18 cellular contexts compared by ENCODE assay signal in genomic region chr10:12727832-12728215, GRCh38.
DNase-seq lines count a peak whose midpoint lies in the region; ATAC-seq, FAIRE-seq and TF ChIP-seq lines count a peak whose summit lies in the region.
"Had no signal": no experiment of that assay in that cellular context is flagged by ENCODE, and none has a peak within 500 bp of the region (broad histone marks: within the 10 kb centered on the region; RNA-seq: fewer than 3 reads in every experiment).

No MANE protein-coding gene starts in this region.

- peaks cover 5 to 20% of the 10 kb centered on the region in 2 experiments; a peak in 4 of 5 replicates for H3K27me3 ChIP-seq in HepG2 (ENCODE audit: control insufficient read depth in 1 of 2, insufficient read depth in 2 of 2, low read length in 2 of 2)
- H3K27me3 ChIP-seq in right lobe of liver, result no peaks in the 10 kb centered on the region
- H3K27me3 ChIP-seq in prostate gland (replicated peaks; ENCODE audit: insufficient read depth), result peaks cover 3% of the 10 kb centered on the region
- H3K27me3 ChIP-seq: SJCRH30 had no signal

- no peaks in the 10 kb centered on the region for H3K4me1 ChIP-seq in HepG2 (ENCODE audit: insufficient read depth, low read length)
- H3K4me1 ChIP-seq in right lobe of liver, result no peaks in the 10 kb centered on the region
- no peaks in the 10 kb centered on the region for H3K4me1 ChIP-seq in mucosa of descending colon (ENCODE audit: low read depth)
- no peaks in the 10 kb centered on the region for H3K4me1 ChIP-seq in prostate gland (replicated peaks)
- H3K4me1 ChIP-seq: SJCRH30 had no signal

- no peak for DNase-seq in HepG2 (ENCODE audit: low spot score)
- DNase-seq in right lobe of liver, result no peak
- DNase-seq in astrocyte of the spinal cord (ENCODE audit: low read depth, low spot score), result peak; percentile 31
- peak in 2 of 3 donors; percentile 52 to 55 for DNase-seq in mucosa of descending colon
- no peak for DNase-seq in urothelium cell line (ENCODE audit: low spot score)
- DNase-seq in middle frontal gyrus (ENCODE audit: extremely low spot score, low spot score), result no peak
- DNase-seq in prostate gland (ENCODE audit: low spot score), result no peak
- no peak for DNase-seq in UCSD-AML1 (lab: John Stamatoyannopoulos, UW; ENCODE audit: unreplicated experiment)
- DNase-seq: activated T-cell treated with anti-CD3 and anti-CD28 coated beads, Interleukin-2, amount 50 U/mL, for 48 hours; COR-L47; GF-D8; kidney; midbrain; stimulated activated CD4-positive, alpha-beta T cell treated with anti-CD3 and anti-CD28 coated beads, Interleukin-15, amount 100 ng/mL, for 24 hours; T1000 had no signal

- no peak overlapping the region for H3K9ac ChIP-seq in HepG2 (ENCODE audit: insufficient read depth, low read depth, low read length)

- POLR2A ChIA-PET in HepG2 (lab: Yijun Ruan, JAX), result no interaction called here

- CTCF ChIA-PET in HepG2 (lab: Yijun Ruan, JAX; ENCODE audit: low intra/inter-chr PET ratio, low total read pairs), result no interaction called here

- H2AFZ ChIP-seq in HepG2 (ENCODE audit: low read length), result no peak overlapping the region

- H3K27ac ChIP-seq in HepG2 (ENCODE audit: extremely low read length, insufficient read depth, low read length) (no peak overlapping the region), right lobe of liver (no peak overlapping the region), prostate gland (no peak overlapping the region)
- H3K27ac ChIP-seq: SJCRH30 had no signal

- H3K36me3 ChIP-seq in HepG2 (replicated peaks in 1 of 2; ENCODE audit: control insufficient read depth in 1 of 2, insufficient read depth in 2 of 2, low read length in 2 of 2) (no peaks in the 10 kb centered on the region), right lobe of liver (no peaks in the 10 kb centered on the region), mucosa of descending colon (ENCODE audit: low read depth) (no peaks in the 10 kb centered on the region), prostate gland (no peaks in the 10 kb centered on the region)
- H3K36me3 ChIP-seq: SJCRH30 had no signal

- ATAC-seq in HepG2 (no peak), right lobe of liver (no peak), mucosa of descending colon (peak; percentile 89)
- ATAC-seq: K562 had no signal

- 10% methylated on average over 10 of the region's 10 CpGs for WGBS in HepG2 (ENCODE audit: low lambda C conversion rate)
- 92% methylated on average over 4 of the region's 10 CpGs for WGBS in right lobe of liver (ENCODE audit: insufficient coverage, low coverage, low lambda C conversion rate, missing lambda C conversion rate)
- WGBS in prostate gland, result 89% methylated on average over 10 of the region's 10 CpGs

- in situ Hi-C loops in HepG2 (cut with HindIII; ENCODE audit: extremely low pct_ligation_motif_present, low pct_unique_long_range_greater_than_20kb), result no loop called here
- in situ Hi-C loops in astrocyte of the spinal cord (cut with HindIII; ENCODE audit: low sequenced_read_pairs), result no loop called here

- FAIRE-seq in HepG2 (lab: Jason Lieb, UNC) (no peak), urothelium cell line (lab: Jason Lieb, UNC) (peak; percentile 9)
- FAIRE-seq: endometrium, K562, kidney had no signal

- TF ChIP-seq RAD21 in HepG2 (CRISPR knock-in tag; IDR thresholded peaks at IDR 0.05), result no peak

- H3K79me2 ChIP-seq in HepG2 (ENCODE audit: insufficient read depth, low read length), result no peaks in the 10 kb centered on the region

- H3K9me3 ChIP-seq in HepG2 (ENCODE audit: low read length) (no peaks in the 10 kb centered on the region), right lobe of liver (no peaks in the 10 kb centered on the region), mucosa of descending colon (no peaks in the 10 kb centered on the region), prostate gland (no peaks in the 10 kb centered on the region)
- H3K9me3 ChIP-seq: SJCRH30 had no signal

- TF ChIP-seq CTCF in HepG2 (CRISPR knock-in tag; IDR thresholded peaks at IDR 0.05) (no peak), right lobe of liver (IDR thresholded peaks at IDR 0.05) (no peak), astrocyte of the spinal cord (IDR thresholded peaks at IDR 0.05; ENCODE audit: low read depth, low read length) (no peak), mucosa of descending colon (IDR thresholded peaks at IDR 0.05) (no peak), prostate gland (IDR thresholded peaks at IDR 0.05) (no peak)

- no TSS peak for BruUV-seq in HepG2 (replicated peaks; lab: Mats Ljungman, UMichigan)

- TF ChIP-seq EP300 in HepG2 (IDR thresholded peaks at IDR 0.05; ENCODE audit: low read depth in 2 of 2, low read length in 2 of 2) (no peak), HepG2 (CRISPR knock-in tag; IDR thresholded peaks at IDR 0.05; ENCODE audit: borderline replicate concordance) (no peak)

- no peaks in the 10 kb centered on the region for H4K20me1 ChIP-seq in HepG2 (ENCODE audit: insufficient read depth, low read length)

- no peak overlapping the region for H3K4me2 ChIP-seq in HepG2 (ENCODE audit: low read depth, low read length)

- H3K4me3 ChIP-seq in HepG2 (replicated peaks in 1 of 3; ENCODE audit: insufficient read depth in 1 of 3, low read depth in 2 of 3, low read length in 3 of 3) (no peak overlapping the region), right lobe of liver (no peak overlapping the region), astrocyte of the spinal cord (ENCODE audit: low read depth, low read length) (no peak overlapping the region), mucosa of descending colon (no peak overlapping the region), prostate gland (no peak overlapping the region)
- H3K4me3 ChIP-seq: K562, SJCRH30 had no signal

- intact Hi-C loops in HepG2 (cut with micrococcal nuclease; ENCODE audit: unreplicated experiment), result no loop called here
- intact Hi-C loops in right lobe of liver (cut with DNase I), result no loop called here
- intact Hi-C loops in mucosa of descending colon (cut with DNase I, micrococcal nuclease), result no loop called here
- intact Hi-C loops in prostate gland (cut with DNase I), result loop anchor here (5.0 kb wide), 2 partner anchors 179 to 339 kb away; no protein-coding TSS in a partner anchor

- no peak for TF ChIP-seq POLR2A in HepG2 (IDR thresholded peaks at IDR 0.05; ENCODE audit: insufficient read depth in 1 of 2, low read depth in 2 of 2, low read length in 2 of 2)
- TF ChIP-seq POLR2A in right lobe of liver (IDR thresholded peaks at IDR 0.05), result no peak
- TF ChIP-seq POLR2A in prostate gland (IDR thresholded peaks at IDR 0.05), result no peak

TF ChIP-seq in HepG2, 621 proteins besides CTCF, POLR2A, EP300 and RAD21:
- TF ChIP-seq FOSL2 (CRISPR knock-in tag; IDR thresholded peaks at IDR 0.05), result peak; percentile 28; the same call in 1 of the 2 replicates
- TF ChIP-seq U2AF2 (IDR thresholded peaks at IDR 0.05; ENCODE audit: low read depth, low read length), result no peak
- TF ChIP-seq ZNF17 (CRISPR knock-in tag; IDR thresholded peaks at IDR 0.05), result no peak

Comparison
In these comparisons a context has a peak if more than half of its experiments do, and no peak if none do; other contexts are left out.
1. DNase-seq: peak in astrocyte of the spinal cord (single experiment) and mucosa of descending colon (2 of 3); none in HepG2 (single experiment), right lobe of liver (0 of 3), urothelium cell line (single experiment), middle frontal gyrus (single experiment), prostate gland (single experiment) and UCSD-AML1 (single experiment).